ENCODE assay signal across 15 cellular contexts in genomic region chr11:20030472-20030871, GRCh38.
"Had no signal": no experiment of that assay in that cellular context is flagged by ENCODE, and none has a peak within 500 bp of the region (broad histone marks: within the 10 kb centered on the region; RNA-seq: fewer than 3 reads in every experiment).

No MANE protein-coding gene starts in this region.

- H3K36me3 Mint-ChIP-seq: activated naive CD8-positive, alpha-beta T cell treated with anti-CD3 and anti-CD28 coated beads for 36 hours had no signal

- ATAC-seq: heart left ventricle, left ventricle myocardium superior had no signal

- H3K9me3 ChIP-seq: esophagus muscularis mucosa, heart left ventricle, ovary, stomach, thoracic aorta, uterus had no signal

- H3K9me3 Mint-ChIP-seq: activated naive CD8-positive, alpha-beta T cell treated with anti-CD3 and anti-CD28 coated beads for 36 hours; activated T-cell treated with anti-CD3 and anti-CD28 coated beads, Interleukin-2, amount 50 U/mL, for 24 hours; neural crest cell had no signal

- H3K36me3 ChIP-seq: esophagus muscularis mucosa, heart left ventricle, ovary, stomach, thoracic aorta, uterus had no signal

- H3K4me1 ChIP-seq: uterus had no signal

- H3K27me3 ChIP-seq: dorsolateral prefrontal cortex, esophagus muscularis mucosa, heart left ventricle, ovary, stomach, uterus had no signal

- H3K4me3 ChIP-seq: dorsolateral prefrontal cortex, esophagus muscularis mucosa, heart left ventricle, ovary, skin epidermis, stomach, thoracic aorta, uterus had no signal

- DNase-seq: activated gamma-delta T cell treated with Interleukin-2 at 50 U/mL for 16 hours; activated naive CD8-positive, alpha-beta T cell treated with anti-CD3 and anti-CD28 coated beads for 36 hours; activated T-cell treated with anti-CD3 and anti-CD28 coated beads, Interleukin-2, amount 50 U/mL, for 24 hours; dorsolateral prefrontal cortex; heart left ventricle; left ventricle myocardium superior; mesendoderm; ovary; stomach; T-helper 2 cell; uterus had no signal

- H3K4me3 Mint-ChIP-seq: activated naive CD8-positive, alpha-beta T cell treated with anti-CD3 and anti-CD28 coated beads for 36 hours; activated T-cell treated with anti-CD3 and anti-CD28 coated beads, Interleukin-2, amount 50 U/mL, for 24 hours; neural crest cell had no signal

- H3K27ac ChIP-seq: esophagus muscularis mucosa, ovary, stomach, thoracic aorta, uterus had no signal

- H3K27ac Mint-ChIP-seq: activated naive CD8-positive, alpha-beta T cell treated with anti-CD3 and anti-CD28 coated beads for 36 hours; activated T-cell treated with anti-CD3 and anti-CD28 coated beads, Interleukin-2, amount 50 U/mL, for 24 hours had no signal

- H3K4me1 Mint-ChIP-seq: activated naive CD8-positive, alpha-beta T cell treated with anti-CD3 and anti-CD28 coated beads for 36 hours had no signal
